8 cellular contexts compared by ENCODE assay signal in genomic region chr2:186485871-186486650, GRCh38. TPM values are rescaled to one million over a fixed set of nuclear protein-coding genes. Genes with fewer than 3 reads are reported as not detected.
DNase-seq lines count a peak whose midpoint lies in the region; ATAC-seq and TF ChIP-seq lines count a peak whose summit lies in the region.

ZC3H15 (plus strand) TSS chr2:186486260; CDS start chr2:186486383, 123 bp downstream.

- TF ChIP-seq EP300 in tibial nerve (IDR thresholded peaks at IDR 0.05): peak; percentile 90 to 99

- no peaks in the 10 kb centered on the region for H3K9me3 ChIP-seq in adipocyte (ENCODE audit: control insufficient read depth, low read length)
- H3K9me3 ChIP-seq in parathyroid adenoma (ENCODE audit: control insufficient read depth, low read length): no peaks in the 10 kb centered on the region
- no peaks in the 10 kb centered on the region for H3K9me3 ChIP-seq in tibial nerve

- H3K4me1 ChIP-seq in adipocyte (ENCODE audit: control insufficient read depth, insufficient read depth, low read length): peaks cover 25% of the 10 kb centered on the region
- peaks cover 7% of the 10 kb centered on the region for H3K4me1 ChIP-seq in parathyroid adenoma
- peaks cover 0 to 65% (median 32%) of the 10 kb centered on the region in 4 donors for H3K4me1 ChIP-seq in tibial nerve

- peak within 1 kb of the TSS; percentile 94 for H3K9ac ChIP-seq in adipocyte (ENCODE audit: low read length)
- peak within 1 kb of the TSS; percentile 73 for H3K9ac ChIP-seq in parathyroid adenoma

- WGBS in tibial nerve, 2 donors: 0% methylated on average over 31 to 49 of the region's 63 CpGs

- H3K4me3 ChIP-seq in GM12865 (ENCODE audit: low read depth, low read length) (peak within 1 kb of the TSS; percentile 97), adipocyte (ENCODE audit: low read length) (peak within 1 kb of the TSS; percentile 95), parathyroid adenoma (ENCODE audit: low read depth, low read length) (peak within 1 kb of the TSS; percentile 79), tibial nerve (peak within 1 kb of the TSS; percentile 72 to 96 (median 90))

- H3K27me3 ChIP-seq in adipocyte (replicated peaks; ENCODE audit: control insufficient read depth, insufficient read depth, low read length) (no peaks in the 10 kb centered on the region), parathyroid adenoma (ENCODE audit: control insufficient read depth, insufficient read depth, low read length) (no peaks in the 10 kb centered on the region), tibial nerve (no peaks in the 10 kb centered on the region)

- H3K4me2 ChIP-seq in parathyroid adenoma (ENCODE audit: low read length): peak within 1 kb of the TSS; percentile 84

- peak; percentile 59 to 92 for TF ChIP-seq POLR2A in tibial nerve (IDR thresholded peaks at IDR 0.05)

- H2AFZ ChIP-seq in parathyroid adenoma: peak within 1 kb of the TSS; percentile 91

- DNase-seq in GM12865 (ENCODE audit: low read depth): peak; percentile 99
- peak; percentile 82 to 98 (median 95) for DNase-seq in NCI-H1417 (lab: John Stamatoyannopoulos, UW)
- DNase-seq in T follicular helper cell (ENCODE audit: low read depth): peak; percentile 94
- peak; percentile 99 for DNase-seq in adipocyte (ENCODE audit: low read depth)
- peak; percentile 98 for DNase-seq in Right ventricle myocardium superior
- peak; percentile 88 to 89 for DNase-seq in tibial nerve (ENCODE audit: low spot score in 2 of 2)

- H3K79me2 ChIP-seq in parathyroid adenoma: peaks cover 43% of the 10 kb centered on the region

- peak within 1 kb of the TSS; percentile 89 for H3K27ac ChIP-seq in parathyroid adenoma
- H3K27ac ChIP-seq in tibial nerve: peak within 1 kb of the TSS; percentile 90 to 97 (median 94)

- TF ChIP-seq CTCF in GM12865 (IDR thresholded peaks at IDR 0.05; ENCODE audit: insufficient read depth, low read depth, low read length, missing control alignments) (no peak), parathyroid adenoma (IDR thresholded peaks at IDR 0.05) (no peak), tibial nerve (IDR thresholded peaks at IDR 0.05) (peak in 2 of 5 experiments; percentile 42 to 62)

- ATAC-seq in HG02759 (IDR thresholded peaks at IDR 0.05; ENCODE audit: unreplicated experiment) (peak; percentile 88), Right ventricle myocardium superior (ENCODE audit: poor library complexity) (peak; percentile 99)

- no peaks in the 10 kb centered on the region for H3K36me3 ChIP-seq in adipocyte (ENCODE audit: control insufficient read depth, insufficient read depth, low read length, severe bottlenecking)
- no peaks in the 10 kb centered on the region for H3K36me3 ChIP-seq in parathyroid adenoma (ENCODE audit: control insufficient read depth, insufficient read depth, low read length)
- H3K36me3 ChIP-seq in tibial nerve: no peaks in the 10 kb centered on the region

- intact Hi-C loops in Right ventricle myocardium superior (cut with DNase I): no loop called here

RNA-seq across cellular contexts. Expression of gene ZC3H15, which starts in this region (rescaled TPM):
- 25.8 TPM for total RNA-seq in Right ventricle myocardium superior
- 10 to 100 TPM; 45.7 to 50.7 (median 48.4) TPM for total RNA-seq in tibial nerve

Comparison
In these comparisons a context has a peak if more than half of its experiments do, and no peak if none do; other contexts are left out.
1. Peak in every context shown above with its lines: DNase-seq, ATAC-seq, H3K4me3 ChIP-seq and H3K27ac ChIP-seq.